In genomic region chr15:85795669-85796305, GRCh38 we compare ENCODE assay signal across 10 cellular contexts. TPM values are rescaled to one million over a fixed set of nuclear protein-coding genes. Genes with fewer than 3 reads are reported as not detected.
A peak's percentile ranks its signal among the peaks of the same experiment; 100 is the strongest.
DNase-seq lines count a peak whose midpoint lies in the region; ATAC-seq and TF ChIP-seq lines count a peak whose summit lies in the region.
"Had no signal": no experiment of that assay in that cellular context is flagged by ENCODE, and none has a peak within 500 bp of the region (broad histone marks: within the 10 kb centered on the region; RNA-seq: fewer than 3 reads in every experiment).

No MANE protein-coding gene starts in this region.

- no peak overlapping the region for H3K27ac ChIP-seq in CD4-positive, alpha-beta T cell (ENCODE audit: low read depth, low read length)
- H3K27ac ChIP-seq in IMR-90 (ENCODE audit: insufficient read depth, low read length): no peak overlapping the region
- H3K27ac ChIP-seq in naive thymus-derived CD4-positive, alpha-beta T cell (ENCODE audit: low read depth, low read length): no peak overlapping the region

- H3K36me3 ChIP-seq in IMR-90 (ENCODE audit: control insufficient read depth, insufficient read depth, low read length): no peaks in the 10 kb centered on the region
- H3K36me3 ChIP-seq in adipocyte (ENCODE audit: control insufficient read depth, insufficient read depth, low read length, severe bottlenecking): no peaks in the 10 kb centered on the region
- no peaks in the 10 kb centered on the region for H3K36me3 ChIP-seq in naive thymus-derived CD4-positive, alpha-beta T cell (ENCODE audit: control insufficient read depth in 2 of 3, insufficient read depth in 3 of 3, low read length in 3 of 3)
- H3K36me3 ChIP-seq: left lung had no signal

- no peak overlapping the region for H3K23ac ChIP-seq in IMR-90 (ENCODE audit: low read depth, low read length)

- H2BK15ac ChIP-seq in IMR-90 (ENCODE audit: low read depth, low read length): no peak overlapping the region

- no peak overlapping the region for H2BK20ac ChIP-seq in IMR-90 (ENCODE audit: low read depth, low read length)

- no peak for DNase-seq in CD4-positive, alpha-beta T cell
- DNase-seq in IMR-90 (no peak), adipocyte (ENCODE audit: low read depth) (no peak), G401 (ENCODE audit: low spot score) (no peak), GF-D8 (lab: John Stamatoyannopoulos, UW) (no peak)
- DNase-seq in naive thymus-derived CD4-positive, alpha-beta T cell: no peak
- DNase-seq: left lung, NCI-H226 had no signal

- no peak for TF ChIP-seq RAD21 in IMR-90 (IDR thresholded peaks at IDR 0.05; ENCODE audit: low read length)

- H3K79me1 ChIP-seq in IMR-90 (ENCODE audit: low read depth in 1 of 2, low read length in 2 of 2): peaks cover 17 to 29% of the 10 kb centered on the region in 2 experiments; a peak in 3 of 4 replicates

- H3K4me1 ChIP-seq in IMR-90 (ENCODE audit: control insufficient read depth, insufficient read depth, low read length): peaks cover 9% of the 10 kb centered on the region
- H3K4me1 ChIP-seq in adipocyte (ENCODE audit: control insufficient read depth, insufficient read depth, low read length): peaks cover 16% of the 10 kb centered on the region
- peaks cover 22 to 28% of the 10 kb centered on the region in 2 donors for H3K4me1 ChIP-seq in naive thymus-derived CD4-positive, alpha-beta T cell (ENCODE audit: control insufficient read depth in 2 of 2, insufficient read depth in 2 of 2, low read length in 2 of 2)

- H3K9me1 ChIP-seq in IMR-90 (ENCODE audit: insufficient read depth, low read length): peaks cover 19% of the 10 kb centered on the region

- no peak overlapping the region for H3K9ac ChIP-seq in IMR-90 (ENCODE audit: low read depth, low read length)
- H3K9ac ChIP-seq in adipocyte (ENCODE audit: low read length): no peak overlapping the region

- in situ Hi-C loops in IMR-90 (cut with MboI; ENCODE audit: low sequenced_read_pairs): no loop called here
- in situ Hi-C loops in G401 (cut with HindIII; ENCODE audit: low sequenced_read_pairs): no loop called here

- no peak overlapping the region for H3K4me2 ChIP-seq in IMR-90 (ENCODE audit: low read depth, low read length)

- H4K20me1 ChIP-seq in IMR-90 (ENCODE audit: insufficient read depth, low read length): peaks cover 18% of the 10 kb centered on the region; the same call in 1 of the 2 replicates

- H2BK120ac ChIP-seq in IMR-90 (ENCODE audit: low read depth, low read length): no peak overlapping the region

- no peaks in the 10 kb centered on the region for H3K27me3 ChIP-seq in CD4-positive, alpha-beta T cell (ENCODE audit: control insufficient read depth, insufficient read depth, low read length)
- H3K27me3 ChIP-seq in IMR-90 (ENCODE audit: control insufficient read depth, insufficient read depth, low read length) (no peaks in the 10 kb centered on the region), adipocyte (replicated peaks; ENCODE audit: control insufficient read depth, insufficient read depth, low read length) (peaks cover 13% of the 10 kb centered on the region)
- H3K27me3 ChIP-seq in naive thymus-derived CD4-positive, alpha-beta T cell (ENCODE audit: control insufficient read depth in 2 of 2, insufficient read depth in 2 of 2, low read length in 2 of 2): no peaks in the 10 kb centered on the region

- TF ChIP-seq CTCF in CD4-positive, alpha-beta T cell (IDR thresholded peaks at IDR 0.05): no peak
- no peak for TF ChIP-seq CTCF in IMR-90 (conservative IDR thresholded peaks at IDR 0.05; ENCODE audit: low read depth, low read length)

- BruUV-seq in IMR-90 (replicated peaks; lab: Mats Ljungman, UMichigan): no TSS peak

- no peak overlapping the region for H3K56ac ChIP-seq in IMR-90 (ENCODE audit: extremely low read depth, insufficient read depth, low read length)

- H4K91ac ChIP-seq in IMR-90 (ENCODE audit: insufficient read depth, low read depth, low read length): no peak overlapping the region

- peak overlapping the region; percentile 56 for H3K27ac Mint-ChIP-seq in CD4-positive, alpha-beta T cell
- peak overlapping the region in 1 of 9 donors; percentile 89 for H3K27ac Mint-ChIP-seq in naive thymus-derived CD4-positive, alpha-beta T cell

- no peaks in the 10 kb centered on the region for H3K9me3 Mint-ChIP-seq in CD4-positive, alpha-beta T cell
- H3K9me3 Mint-ChIP-seq in naive thymus-derived CD4-positive, alpha-beta T cell: no peaks in the 10 kb centered on the region

- no peak overlapping the region for H3K4ac ChIP-seq in IMR-90 (ENCODE audit: low read depth, low read length)

- no peak overlapping the region for H2AK9ac ChIP-seq in IMR-90 (replicated peaks; ENCODE audit: low read depth, low read length, poor library complexity)

- no peak for ATAC-seq in CD4-positive, alpha-beta T cell (ENCODE audit: poor library complexity)
- no peak for ATAC-seq in IMR-90 (ENCODE audit: low read depth)
- ATAC-seq in naive thymus-derived CD4-positive, alpha-beta T cell: no peak
- no peak for ATAC-seq in HG03565 (IDR thresholded peaks at IDR 0.05; ENCODE audit: unreplicated experiment)
- ATAC-seq in HG02623 (IDR thresholded peaks at IDR 0.05; ENCODE audit: unreplicated experiment): no peak

- intact Hi-C loops in CD4-positive, alpha-beta T cell (cut with DNase I, micrococcal nuclease): loop anchor here (2.0 to 10.0 kb wide), 3 partner anchors 65 to 1141 kb away; partner anchors contain the start of genes NMB (in 1 of the 2), PDE8A (in 1 of the 2) and WDR73 (in 1 of the 2)
- intact Hi-C loops in IMR-90 (cut with micrococcal nuclease): loop anchor here (10.0 kb wide), 1 partner anchor 181 kb away; no protein-coding TSS in a partner anchor
- intact Hi-C loops in naive thymus-derived CD4-positive, alpha-beta T cell (cut with micrococcal nuclease): loop anchor here (1.0 to 10.0 kb wide), 4 partner anchors 65 to 411 kb away; partner anchors contain the start of gene AKAP13 (in 1 of the 2)

- peak overlapping the region; percentile 99 for H3K4me3 Mint-ChIP-seq in CD4-positive, alpha-beta T cell
- H3K4me3 Mint-ChIP-seq in naive thymus-derived CD4-positive, alpha-beta T cell: peak overlapping the region; percentile 74 to 94 (median 88)

- CTCF ChIA-PET in CD4-positive, alpha-beta T cell (lab: Charles Lee): interaction anchor here (1.4 kb wide), 1 partner anchor 45 kb away, joined by 5 read pairs; no protein-coding TSS in a partner anchor
- CTCF ChIA-PET in IMR-90 (lab: Yijun Ruan, JAX): no interaction called here
- CTCF ChIA-PET in naive thymus-derived CD4-positive, alpha-beta T cell (lab: Charles Lee): interaction anchor here (0.7 kb wide), 1 partner anchor 21 kb away, joined by 3 read pairs; no protein-coding TSS in a partner anchor

- WGBS in IMR-90 (ENCODE audit: extremely low coverage in 2 of 2, insufficient read length in 1 of 2), 2 experiments: no CpG with 5 or more reads among the region's 7 CpGs

- no peaks in the 10 kb centered on the region for H3K9me3 ChIP-seq in CD4-positive, alpha-beta T cell (ENCODE audit: control insufficient read depth, low read length)
- H3K9me3 ChIP-seq in IMR-90 (ENCODE audit: control insufficient read depth, insufficient read depth, low read length) (no peaks in the 10 kb centered on the region), adipocyte (ENCODE audit: control insufficient read depth, low read length) (no peaks in the 10 kb centered on the region)
- H3K9me3 ChIP-seq in naive thymus-derived CD4-positive, alpha-beta T cell (ENCODE audit: control insufficient read depth in 2 of 3, low read length in 3 of 3): no peaks in the 10 kb centered on the region
- H3K9me3 ChIP-seq: left lung had no signal

- H3K27me3 Mint-ChIP-seq in CD4-positive, alpha-beta T cell: no peaks in the 10 kb centered on the region
- H3K27me3 Mint-ChIP-seq in naive thymus-derived CD4-positive, alpha-beta T cell: peaks cover 0 to 3% (median 0%) of the 10 kb centered on the region in 5 donors

- H3K18ac ChIP-seq in IMR-90 (ENCODE audit: low read depth, low read length): no peak overlapping the region

- TF ChIP-seq POLR2A in IMR-90 (IDR thresholded peaks at IDR 0.05; ENCODE audit: low read depth, low read length): no peak

- peak overlapping the region in 1 of 2 experiments; percentile 86; a peak in 1 of 4 replicates for H4K8ac ChIP-seq in IMR-90 (ENCODE audit: low read depth in 2 of 2, low read length in 2 of 2)

- no peak overlapping the region for H3K14ac ChIP-seq in IMR-90 (replicated peaks; ENCODE audit: low read depth, low read length)

- H3K36me3 Mint-ChIP-seq in CD4-positive, alpha-beta T cell (ENCODE audit: low read depth): peaks cover 6% of the 10 kb centered on the region
- H3K36me3 Mint-ChIP-seq in naive thymus-derived CD4-positive, alpha-beta T cell: peaks cover 0 to 1% (median 0%) of the 10 kb centered on the region in 5 donors

- H4K5ac ChIP-seq in IMR-90 (ENCODE audit: low read depth, low read length): no peak overlapping the region

- H2AFZ ChIP-seq in IMR-90 (replicated peaks; ENCODE audit: low read length, poor library complexity): peak overlapping the region; percentile 84

- no peak overlapping the region for H2AK5ac ChIP-seq in IMR-90 (ENCODE audit: low read depth, low read length)

- dilution Hi-C loops in IMR-90 (cut with HindIII; ENCODE audit: low sequenced_read_pairs, unreplicated experiment): no loop called here

- POLR2A ChIA-PET in CD4-positive, alpha-beta T cell (lab: Charles Lee): interaction anchor here (0.6 kb wide), 2 partner anchors 166 to 403 kb away, joined by 3 to 4 read pairs; no protein-coding TSS in a partner anchor
- POLR2A ChIA-PET in IMR-90 (lab: Charles Lee; ENCODE audit: unreplicated experiment): no interaction called here
- POLR2A ChIA-PET in naive thymus-derived CD4-positive, alpha-beta T cell (lab: Charles Lee): interaction anchor here (2.8 kb wide), 1 partner anchor 10 kb away, joined by 14 read pairs; no protein-coding TSS in a partner anchor

- H3K4me3 ChIP-seq in IMR-90 (ENCODE audit: insufficient read depth, low read depth, low read length) (no peak overlapping the region), adipocyte (ENCODE audit: low read length) (peak overlapping the region; percentile 84)
- H3K4me3 ChIP-seq in naive thymus-derived CD4-positive, alpha-beta T cell (ENCODE audit: low read length): peak overlapping the region; percentile 66

- H2BK5ac ChIP-seq in IMR-90 (ENCODE audit: low read depth, low read length, poor library complexity, severe bottlenecking): no peak overlapping the region

- H3K4me1 Mint-ChIP-seq in CD4-positive, alpha-beta T cell (ENCODE audit: low read depth): peaks cover 47% of the 10 kb centered on the region
- H3K4me1 Mint-ChIP-seq in naive thymus-derived CD4-positive, alpha-beta T cell: peaks cover 26 to 40% (median 37%) of the 10 kb centered on the region in 7 donors

TF ChIP-seq in IMR-90, 13 proteins besides CTCF, POLR2A, EP300 and RAD21 (continues in another document):
- TF ChIP-seq MAZ (IDR thresholded peaks at IDR 0.05; ENCODE audit: borderline replicate concordance, low read depth, low read length): no peak

RNA-seq across cellular contexts. Expression of gene KLHL25, which starts 1.1 kb away (rescaled TPM):
- total RNA-seq in CD4-positive, alpha-beta T cell: 10 to 100 TPM in 1 of 2 experiments, 1 to 10 TPM in 1; 9.0 to 10.2 TPM
- total RNA-seq in IMR-90 (2012; rRNA removed): 2.7 and 2.8 TPM in 2 replicates
- polyA plus RNA-seq in IMR-90 (2012; rRNA removed): 5.6 and 6.6 TPM in 2 replicates
- polyA plus RNA-seq in IMR-90 (2012; cell fraction: cytosol; rRNA removed): 2.8 and 5.4 TPM in 2 replicates
- 6.6 and 15.9 TPM in 2 replicates for polyA plus RNA-seq in IMR-90 (2012; cell fraction: nucleus; rRNA removed; ENCODE audit: low replicate concordance)
- total RNA-seq in naive thymus-derived CD4-positive, alpha-beta T cell: 10 to 100 TPM in 3 of 5 experiments, 1 to 10 TPM in 2; 5.5 to 13.1 (median 10.6) TPM
- 1 to 10 TPM; 1.2 to 4.0 TPM for polyA plus RNA-seq in naive thymus-derived CD4-positive, alpha-beta T cell
- 11.2 and 15.6 TPM in 2 replicates for total RNA-seq in G401 (2014; rRNA removed; shearing (Covaris generic))
